In genomic region chr20:35576816-35577215, GRCh38 we compare ENCODE assay signal across 1 cellular context.
TF ChIP-seq lines count a peak whose summit lies in the region.

No MANE protein-coding gene starts in this region.

TF ChIP-seq in HepG2, 621 proteins besides CTCF, POLR2A, EP300 and RAD21:
- TF ChIP-seq CAMTA2 (CRISPR knock-in tag; IDR thresholded peaks at IDR 0.05; ENCODE audit: borderline replicate concordance) (0 out of 2 replicates have a peak, but pooled peaks have one; percentile 63), KLF9 (CRISPR knock-in tag; IDR thresholded peaks at IDR 0.05; ENCODE audit: low read depth) (no peak), IRF1 (CRISPR knock-in tag; IDR thresholded peaks at IDR 0.05; ENCODE audit: low read depth) (no peak), ATF5 (CRISPR knock-in tag; IDR thresholded peaks at IDR 0.05; ENCODE audit: low read depth) (no peak), IRF2 (CRISPR knock-in tag; IDR thresholded peaks at IDR 0.05) (no peak), SNRNP70 (IDR thresholded peaks at IDR 0.05; ENCODE audit: low read depth, low read length) (no peak), ARNT (IDR thresholded peaks at IDR 0.05) (no peak), TFDP1 (CRISPR knock-in tag; IDR thresholded peaks at IDR 0.05; ENCODE audit: borderline replicate concordance) (no peak), ZNF136 (CRISPR knock-in tag; IDR thresholded peaks at IDR 0.05; ENCODE audit: low read depth) (no peak), RAD51 (IDR thresholded peaks at IDR 0.05; ENCODE audit: borderline replicate concordance) (no peak), ZNF572 (CRISPR knock-in tag; IDR thresholded peaks at IDR 0.05) (0 out of 2 replicates have a peak, but pooled peaks have one; percentile 35), JDP2 (CRISPR knock-in tag; IDR thresholded peaks at IDR 0.05; ENCODE audit: borderline replicate concordance) (no peak), PHF21A (CRISPR knock-in tag; IDR thresholded peaks at IDR 0.05) (0 out of 2 replicates have a peak, but pooled peaks have one; percentile 0), SMAD9 (CRISPR knock-in tag; IDR thresholded peaks at IDR 0.05) (no peak), FOXM1 (CRISPR knock-in tag; IDR thresholded peaks at IDR 0.05) (no peak), SOX6 (IDR thresholded peaks at IDR 0.05) (no peak), SOX6 (CRISPR knock-in tag; IDR thresholded peaks at IDR 0.05) (0 out of 2 replicates have a peak, but pooled peaks have one; percentile 18), ZNF609 (CRISPR knock-in tag; IDR thresholded peaks at IDR 0.05; ENCODE audit: borderline replicate concordance) (no peak), MNT (IDR thresholded peaks at IDR 0.05) (peak; percentile 84), ZNF7 (CRISPR knock-in tag; IDR thresholded peaks at IDR 0.05) (0 out of 2 replicates have a peak, but pooled peaks have one; percentile 21), GLI4 (CRISPR knock-in tag; IDR thresholded peaks at IDR 0.05; ENCODE audit: borderline replicate concordance) (no peak)
TF ChIP-seq in HepG2: peak in this region for 6.
